8 cellular contexts compared by ENCODE assay signal in the genomic region with DNA sequence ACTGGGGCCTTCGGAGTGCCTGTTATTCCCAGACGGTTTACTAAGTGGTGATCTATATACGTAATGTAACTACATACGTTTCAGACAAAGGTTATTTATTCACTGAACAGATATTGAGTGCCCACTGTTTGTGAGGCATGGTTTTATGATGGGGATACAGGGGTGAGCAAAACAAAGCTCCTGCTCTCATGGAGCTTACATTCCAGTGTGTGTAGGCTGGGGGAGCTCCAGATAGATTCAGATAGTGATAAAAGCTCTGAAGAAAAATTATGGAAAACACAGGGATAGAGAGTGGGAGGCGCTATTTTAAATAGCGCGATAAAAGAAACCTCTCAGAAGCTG. TPM values are rescaled to one million over a fixed set of nuclear protein-coding genes. Genes with fewer than 3 reads are reported as not detected.
DNase-seq lines count a peak whose midpoint lies in the region; ATAC-seq and TF ChIP-seq lines count a peak whose summit lies in the region.

No MANE protein-coding gene starts in this region.

- peaks cover 19% of the 10 kb centered on the region for H3K4me1 ChIP-seq in CD8-positive, alpha-beta T cell (ENCODE audit: insufficient read depth, low read length)
- H3K4me1 ChIP-seq in endocrine pancreas (ENCODE audit: control insufficient read depth, insufficient read depth, low read length), result no peaks in the 10 kb centered on the region

- H3K4me3 ChIP-seq in CD8-positive, alpha-beta T cell (ENCODE audit: low read depth, low read length), result peak overlapping the region; percentile 96
- peak overlapping the region; percentile 94 for H3K4me3 ChIP-seq in MG63
- H3K4me3 ChIP-seq in endocrine pancreas (ENCODE audit: control insufficient read depth, insufficient read depth, low read length), result peak overlapping the region; percentile 72

- H3K4me3 Mint-ChIP-seq in CD8-positive, alpha-beta T cell, result peak overlapping the region; percentile 98
- peak overlapping the region; percentile 99 for H3K4me3 Mint-ChIP-seq in osteocyte (ENCODE audit: unreplicated experiment)

- CTCF ChIA-PET in CD8-positive, alpha-beta T cell (lab: Charles Lee), result interaction anchor here (0.9 to 6.9 kb wide), 2 partner anchors 9 to 16 kb away, joined by 3 to 68 read pairs; no protein-coding TSS in a partner anchor

- H3K4me1 Mint-ChIP-seq in CD8-positive, alpha-beta T cell (ENCODE audit: low read depth), result peaks cover 42% of the 10 kb centered on the region
- peaks cover 29% of the 10 kb centered on the region for H3K4me1 Mint-ChIP-seq in osteocyte (ENCODE audit: unreplicated experiment)

- no peaks in the 10 kb centered on the region for H3K36me3 ChIP-seq in CD8-positive, alpha-beta T cell (ENCODE audit: insufficient read depth, low read length)
- H3K36me3 ChIP-seq in MG63 (peaks cover 4% of the 10 kb centered on the region), endocrine pancreas (ENCODE audit: control insufficient read depth, insufficient read depth, low read length) (no peaks in the 10 kb centered on the region)

- POLR2A ChIA-PET in CD8-positive, alpha-beta T cell (lab: Charles Lee), result interaction anchor here (0.7 to 1.5 kb wide), 4 partner anchors 8 to 741 kb away, joined by 3 to 5 read pairs (median 4); no protein-coding TSS in a partner anchor

- H3K27ac Mint-ChIP-seq in CD8-positive, alpha-beta T cell, result peak overlapping the region; percentile 96
- peak overlapping the region; percentile 100 for H3K27ac Mint-ChIP-seq in osteocyte (ENCODE audit: unreplicated experiment)

- peak; percentile 14 for ATAC-seq in CD8-positive, alpha-beta T cell
- no peak for ATAC-seq in GM19035 (IDR thresholded peaks at IDR 0.05; ENCODE audit: unreplicated experiment)

- H3K27ac ChIP-seq in CD8-positive, alpha-beta T cell (ENCODE audit: low read depth, low read length), result peak overlapping the region; percentile 87

- H3K9ac ChIP-seq in endocrine pancreas (ENCODE audit: control insufficient read depth, insufficient read depth, low read length), result no peak overlapping the region

- no peaks in the 10 kb centered on the region for H3K9me3 Mint-ChIP-seq in CD8-positive, alpha-beta T cell
- no peaks in the 10 kb centered on the region for H3K9me3 Mint-ChIP-seq in osteocyte (ENCODE audit: unreplicated experiment)

- H3K27me3 Mint-ChIP-seq in CD8-positive, alpha-beta T cell (ENCODE audit: low read depth), result no peaks in the 10 kb centered on the region
- no peaks in the 10 kb centered on the region for H3K27me3 Mint-ChIP-seq in osteocyte (ENCODE audit: unreplicated experiment)

- peaks cover 32% of the 10 kb centered on the region for H3K36me3 Mint-ChIP-seq in CD8-positive, alpha-beta T cell
- H3K36me3 Mint-ChIP-seq in osteocyte (ENCODE audit: unreplicated experiment), result peaks cover 6% of the 10 kb centered on the region

- H3K9me3 ChIP-seq in CD8-positive, alpha-beta T cell (ENCODE audit: low read length), result no peaks in the 10 kb centered on the region
- H3K9me3 ChIP-seq in MG63 (no peaks in the 10 kb centered on the region), endocrine pancreas (ENCODE audit: control insufficient read depth, low read length) (no peaks in the 10 kb centered on the region)

- no peak for TF ChIP-seq CTCF in CD8-positive, alpha-beta T cell (IDR thresholded peaks at IDR 0.05)
- TF ChIP-seq CTCF in osteocyte (IDR thresholded peaks at IDR 0.05), result no peak

- H3K27me3 ChIP-seq in CD8-positive, alpha-beta T cell (ENCODE audit: insufficient read depth, low read length), result no peaks in the 10 kb centered on the region
- H3K27me3 ChIP-seq in MG63 (no peaks in the 10 kb centered on the region), endocrine pancreas (ENCODE audit: control insufficient read depth, insufficient read depth, low read length) (no peaks in the 10 kb centered on the region)

- DNase-seq in CD8-positive, alpha-beta T cell, result no peak
- DNase-seq in MG63 (no peak), osteocyte (ENCODE audit: extremely low spot score, unreplicated experiment) (no peak), NCI-H446 (lab: John Stamatoyannopoulos, UW) (no peak), SIG-M5 (lab: John Stamatoyannopoulos, UW) (no peak), RPMI8226 (no peak)

- intact Hi-C loops in CD8-positive, alpha-beta T cell (cut with DNase I, micrococcal nuclease), result loop anchor here (2.0 to 10.0 kb wide), 4 partner anchors 22 to 1800 kb away; partner anchors contain the start of genes ADK (in 1 of the 2), AP3M1 (in 1 of the 2), MCU (in 1 of the 2) and PSAP (in 1 of the 2)

RNA-seq across cellular contexts. Expression of gene DNAJB12, which starts 0.5 kb away (rescaled TPM):
- total RNA-seq in CD8-positive, alpha-beta T cell, result 10 to 100 TPM; 33.9 to 37.5 TPM
- total RNA-seq in MG63 (2014; rRNA removed; shearing (Covaris generic); ENCODE audit: low replicate concordance), result 19.3 and 24.4 TPM in 2 replicates
- 42.4 and 43.0 TPM in 2 replicates for total RNA-seq in osteocyte
